ENCODE assay signal across 7 cellular contexts in genomic region chr10:110249489-110249888, GRCh38. TPM values are rescaled to one million over a fixed set of nuclear protein-coding genes. Genes with fewer than 3 reads are reported as not detected.
DNase-seq lines count a peak whose midpoint lies in the region; ATAC-seq lines count a peak whose summit lies in the region.
"Not testable (repeated sequence)": the region's sequence is repeated elsewhere in the genome, so short reads cannot be mapped to it uniquely, and the experiment has no call there.

No MANE protein-coding gene starts in this region.

- not testable (repeated sequence) for H3K27ac Mint-ChIP-seq in activated naive CD4-positive, alpha-beta T cell treated with anti-CD3 and anti-CD28 coated beads for 36 hours

- CTCF ChIA-PET in activated naive CD4-positive, alpha-beta T cell treated with anti-CD3 and anti-CD28 coated beads for 36 hours (lab: Charles Lee): interaction anchor here (0.8 to 1.3 kb wide), 4 partner anchors 25 to 112 kb away, joined by 3 to 5 read pairs (median 3); no protein-coding TSS in a partner anchor

- ATAC-seq in GM18858 (IDR thresholded peaks at IDR 0.05; ENCODE audit: unreplicated experiment) (peak; percentile 59), GM19395 (IDR thresholded peaks at IDR 0.05; ENCODE audit: unreplicated experiment) (peak; percentile 71), GM21619 (IDR thresholded peaks at IDR 0.05; ENCODE audit: unreplicated experiment) (peak; percentile 66), HG02884 (IDR thresholded peaks at IDR 0.05; ENCODE audit: unreplicated experiment) (peak; percentile 56), HG03139 (IDR thresholded peaks at IDR 0.05; ENCODE audit: unreplicated experiment) (peak; percentile 58), HG03565 (IDR thresholded peaks at IDR 0.05; ENCODE audit: unreplicated experiment) (peak; percentile 70)

- not testable (repeated sequence) for H3K4me3 Mint-ChIP-seq in activated naive CD4-positive, alpha-beta T cell treated with anti-CD3 and anti-CD28 coated beads for 36 hours

- peaks cover 15% of the 10 kb centered on the region for H3K27me3 Mint-ChIP-seq in activated naive CD4-positive, alpha-beta T cell treated with anti-CD3 and anti-CD28 coated beads for 36 hours (ENCODE audit: low read depth)

- peaks cover 42% of the 10 kb centered on the region for H3K4me1 Mint-ChIP-seq in activated naive CD4-positive, alpha-beta T cell treated with anti-CD3 and anti-CD28 coated beads for 36 hours (ENCODE audit: low read depth)

- H3K36me3 Mint-ChIP-seq in activated naive CD4-positive, alpha-beta T cell treated with anti-CD3 and anti-CD28 coated beads for 36 hours (ENCODE audit: low read depth): peaks cover 27% of the 10 kb centered on the region

- intact Hi-C loops in activated naive CD4-positive, alpha-beta T cell treated with anti-CD3 and anti-CD28 coated beads for 36 hours (cut with micrococcal nuclease): not testable (repeated sequence)

- peak; percentile 25 for DNase-seq in activated naive CD4-positive, alpha-beta T cell treated with anti-CD3 and anti-CD28 coated beads for 36 hours

- H3K9me3 Mint-ChIP-seq in activated naive CD4-positive, alpha-beta T cell treated with anti-CD3 and anti-CD28 coated beads for 36 hours: not testable (repeated sequence)

RNA-seq across cellular contexts. Expression of gene MXI1, which starts 42.1 kb away (rescaled TPM):
- 10 to 100 TPM; 24.4 to 27.5 TPM for total RNA-seq in activated naive CD4-positive, alpha-beta T cell treated with anti-CD3 and anti-CD28 coated beads for 36 hours

RNA-seq across cellular contexts. Expression of gene SMNDC1, which starts 55.2 kb away (rescaled TPM):
- 10 to 100 TPM; 42.4 to 46.2 TPM for total RNA-seq in activated naive CD4-positive, alpha-beta T cell treated with anti-CD3 and anti-CD28 coated beads for 36 hours

Comparison
In these comparisons a context has a peak if more than half of its experiments do, and no peak if none do; other contexts are left out.
1. Peak in every context shown above with its lines: DNase-seq and ATAC-seq.